In the genomic region with DNA sequence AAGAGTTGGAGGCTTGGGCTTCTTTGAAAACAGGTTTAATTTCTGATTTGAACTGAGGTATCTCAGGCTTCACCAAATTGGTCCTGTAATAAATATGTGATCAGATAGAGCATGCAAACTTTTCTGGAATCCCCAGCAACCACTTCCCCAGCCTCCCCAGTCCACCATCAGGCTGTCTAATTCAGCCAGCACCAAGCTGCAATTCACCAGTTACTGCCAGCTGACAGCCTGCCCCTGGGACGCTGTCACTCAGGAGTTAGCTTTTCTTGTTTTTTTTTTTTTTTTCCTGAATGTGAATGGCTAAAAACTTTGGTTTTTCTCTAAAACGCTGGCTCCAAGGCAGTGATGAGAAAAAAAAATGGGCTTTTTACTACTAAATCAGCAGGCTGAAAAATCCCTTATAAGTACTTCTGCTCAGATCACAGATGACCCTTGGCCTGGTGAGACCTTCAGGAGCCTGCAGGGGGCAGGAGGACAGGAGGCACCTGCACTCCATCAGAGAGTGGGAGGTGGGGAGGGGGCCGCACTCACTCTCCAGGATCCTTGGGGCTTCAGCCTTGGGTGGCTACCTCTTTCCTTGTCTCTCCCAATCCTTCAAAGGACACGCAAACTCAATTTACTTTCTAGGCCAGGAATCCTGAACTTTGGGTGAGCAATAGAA, we compare ENCODE assay signal across 11 cellular contexts.
DNase-seq lines count a peak whose midpoint lies in the region; ATAC-seq, FAIRE-seq and TF ChIP-seq lines count a peak whose summit lies in the region.
"Had no signal": no experiment of that assay in that cellular context is flagged by ENCODE, and none has a peak within 500 bp of the region (broad histone marks: within the 10 kb centered on the region; RNA-seq: fewer than 3 reads in every experiment).

No MANE protein-coding gene starts in this region.

- DNase-seq in GM12892 (ENCODE audit: insufficient read length) (no peak), iPS-NIHi11 (ENCODE audit: low spot score) (peak; percentile 52), HPDE6-E6E7 (ENCODE audit: extremely low spot score) (no peak), SKM-1 (lab: John Stamatoyannopoulos, UW; ENCODE audit: unreplicated experiment) (no peak), NCI-H446 (lab: John Stamatoyannopoulos, UW) (no peak)
- DNase-seq in activated CD4-positive, alpha-beta memory T cell treated with anti-CD3 and anti-CD28 coated beads for 36 hours = peak; percentile 18
- DNase-seq: colonic mucosa, left cardiac atrium had no signal

- H3K27ac ChIP-seq in C4-2B = no peak overlapping the region
- H3K27ac ChIP-seq: colonic mucosa, neutrophil had no signal

- peaks cover 86% of the 10 kb centered on the region for H3K4me1 Mint-ChIP-seq in activated CD4-positive, alpha-beta memory T cell treated with anti-CD3 and anti-CD28 coated beads for 36 hours (ENCODE audit: low read depth)

- peak overlapping the region; percentile 89 for H3K27ac Mint-ChIP-seq in activated CD4-positive, alpha-beta memory T cell treated with anti-CD3 and anti-CD28 coated beads for 36 hours

- peak; percentile 82 for FAIRE-seq in GM12892 (lab: Jason Lieb, UNC)

- TF ChIP-seq CTCF in C4-2B (conservative IDR thresholded peaks at IDR 0.05) = peak; percentile 20; the same call in 1 of the 2 replicates

- no peak for ATAC-seq in HG03342 (IDR thresholded peaks at IDR 0.05; ENCODE audit: unreplicated experiment)

- no peaks in the 10 kb centered on the region for H3K9me3 Mint-ChIP-seq in activated CD4-positive, alpha-beta memory T cell treated with anti-CD3 and anti-CD28 coated beads for 36 hours

- intact Hi-C loops in activated CD4-positive, alpha-beta memory T cell treated with anti-CD3 and anti-CD28 coated beads for 36 hours (cut with micrococcal nuclease) = loop anchor here (2.0 to 10.0 kb wide), 6 partner anchors 37 to 591 kb away; no protein-coding TSS in a partner anchor

- no peaks in the 10 kb centered on the region for H3K36me3 Mint-ChIP-seq in activated CD4-positive, alpha-beta memory T cell treated with anti-CD3 and anti-CD28 coated beads for 36 hours

- peak overlapping the region; percentile 65 for H3K4me3 Mint-ChIP-seq in activated CD4-positive, alpha-beta memory T cell treated with anti-CD3 and anti-CD28 coated beads for 36 hours

- POLR2A ChIA-PET in activated CD4-positive, alpha-beta memory T cell treated with anti-CD3 and anti-CD28 coated beads for 36 hours (lab: Charles Lee) = interaction anchor here (1.5 to 2.1 kb wide), 3 partner anchors 43 to 78 kb away, joined by 4 to 13 read pairs (median 9); no protein-coding TSS in a partner anchor

- TF ChIP-seq POLR2A in GM12892 (IDR thresholded peaks at IDR 0.05; ENCODE audit: low read depth, low read length) = no peak

- CTCF ChIA-PET in activated CD4-positive, alpha-beta memory T cell treated with anti-CD3 and anti-CD28 coated beads for 36 hours (lab: Charles Lee) = interaction anchor here (0.7 to 0.9 kb wide), 2 partner anchors 72 to 173 kb away, joined by 3 to 4 read pairs; no protein-coding TSS in a partner anchor

- no peaks in the 10 kb centered on the region for H3K27me3 Mint-ChIP-seq in activated CD4-positive, alpha-beta memory T cell treated with anti-CD3 and anti-CD28 coated beads for 36 hours

Comparison
In these comparisons a context has a peak if more than half of its experiments do, and no peak if none do; other contexts are left out.
1. DNase-seq: peak in activated CD4-positive, alpha-beta memory T cell treated with anti-CD3 and anti-CD28 coated beads for 36 hours (single experiment) and iPS-NIHi11 (single experiment); none in GM12892 (single experiment), HPDE6-E6E7 (single experiment), SKM-1 (single experiment) and NCI-H446 (0 of 2).